ENCODE assay signal across 13 cellular contexts in the genomic region with DNA sequence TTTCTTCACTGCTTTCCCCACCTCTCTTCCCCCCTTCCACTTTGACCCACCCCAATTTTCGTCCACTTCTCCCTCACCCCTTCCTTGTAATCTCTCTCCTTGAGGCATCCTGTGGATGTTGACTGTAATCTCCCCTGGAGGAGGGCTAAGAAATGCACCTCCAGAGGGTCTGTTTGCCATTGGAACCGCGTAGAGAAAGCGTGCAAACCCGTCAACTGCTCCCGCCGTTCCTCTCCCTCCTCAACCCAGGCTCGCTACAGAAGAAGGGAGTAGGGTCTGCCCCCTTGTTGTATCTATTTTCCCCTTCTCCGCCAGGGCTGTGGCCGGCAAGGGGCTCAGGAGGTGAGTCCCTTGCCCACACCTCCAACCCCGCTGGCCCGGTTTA. TPM values are rescaled to one million over a fixed set of nuclear protein-coding genes. Genes with fewer than 3 reads are reported as not detected.
DNase-seq lines count a peak whose midpoint lies in the region; ATAC-seq, FAIRE-seq and TF ChIP-seq lines count a peak whose summit lies in the region.
"Had no signal": no experiment of that assay in that cellular context is flagged by ENCODE, and none has a peak within 500 bp of the region (broad histone marks: within the 10 kb centered on the region; RNA-seq: fewer than 3 reads in every experiment).

No MANE protein-coding gene starts in this region.

- peaks cover 0 to 7% of the 10 kb centered on the region in 2 donors for H3K36me3 Mint-ChIP-seq in naive B cell
- H3K36me3 Mint-ChIP-seq: activated naive CD8-positive, alpha-beta T cell treated with anti-CD3 and anti-CD28 coated beads for 36 hours had no signal

- 4% methylated on average over 12 of the region's 12 CpGs for WGBS in heart right ventricle, 2 donors
- WGBS in urinary bladder, result 4% methylated on average over 12 of the region's 12 CpGs

- H3K9me3 ChIP-seq in heart right ventricle (no peaks in the 10 kb centered on the region), breast epithelium (no peaks in the 10 kb centered on the region)
- H3K9me3 ChIP-seq: esophagus squamous epithelium had no signal

- H3K27me3 ChIP-seq in heart right ventricle (peaks cover 5 to 61% (median 36%) of the 10 kb centered on the region in 7 donors), breast epithelium (peaks cover 0 to 17% of the 10 kb centered on the region in 2 donors)

- TF ChIP-seq CTCF in heart right ventricle (IDR thresholded peaks at IDR 0.05), result peak in 1 of 9 donors; percentile 57
- peak in 1 of 3 donors; percentile 10 for TF ChIP-seq CTCF in breast epithelium (IDR thresholded peaks at IDR 0.05)

- H3K36me3 ChIP-seq in heart right ventricle (no peaks in the 10 kb centered on the region), breast epithelium (no peaks in the 10 kb centered on the region), urinary bladder (ENCODE audit: insufficient read depth) (no peaks in the 10 kb centered on the region)
- H3K36me3 ChIP-seq: esophagus squamous epithelium had no signal

- peak in 1 of 2 donors; percentile 6 for DNase-seq in heart right ventricle
- DNase-seq in cardiac septum (ENCODE audit: low spot score), result no peak
- no peak for DNase-seq in breast epithelium (ENCODE audit: low spot score in 2 of 2)
- DNase-seq in naive B cell, result peak; percentile 0
- no peak for DNase-seq in frontal cortex (ENCODE audit: low spot score in 2 of 2)
- DNase-seq: activated CD4-positive, alpha-beta T cell treated with anti-CD3 and anti-CD28 coated beads for 4 hours; esophagus squamous epithelium had no signal

- H3K4me3 Mint-ChIP-seq in naive B cell, result peak overlapping the region in 6 of 8 donors; percentile 28 to 88 (median 72)
- H3K4me3 Mint-ChIP-seq: activated naive CD8-positive, alpha-beta T cell treated with anti-CD3 and anti-CD28 coated beads for 36 hours had no signal

- H3K4me1 ChIP-seq in heart right ventricle (peaks cover 0 to 7% (median 0%) of the 10 kb centered on the region in 9 donors), breast epithelium (no peaks in the 10 kb centered on the region), urinary bladder (ENCODE audit: insufficient read depth) (no peaks in the 10 kb centered on the region)

- intact Hi-C loops in heart right ventricle (cut with DNase I), result loop anchor here in 2 of 10 donors (5.0 kb wide), 1 partner anchor 1015 kb away; no protein-coding TSS in a partner anchor
- intact Hi-C loops in cardiac septum (cut with DNase I), result no loop called here
- intact Hi-C loops in breast epithelium (cut with DNase I; ENCODE audit: low total_unique reads), result no loop called here

- H3K9me3 Mint-ChIP-seq in naive B cell, result peaks cover 0 to 4% (median 0%) of the 10 kb centered on the region in 7 donors
- H3K9me3 Mint-ChIP-seq: activated naive CD8-positive, alpha-beta T cell treated with anti-CD3 and anti-CD28 coated beads for 36 hours had no signal

- TF ChIP-seq POLR2A in breast epithelium (IDR thresholded peaks at IDR 0.05), result no peak

- ATAC-seq in heart right ventricle (peak in 1 of 8 donors; percentile 51), naive B cell (ENCODE audit: low read depth in 2 of 2) (no peak), HG02678 (IDR thresholded peaks at IDR 0.05; ENCODE audit: unreplicated experiment) (no peak), HG03175 (IDR thresholded peaks at IDR 0.05; ENCODE audit: unreplicated experiment) (no peak)

- H3K27ac ChIP-seq in heart right ventricle, result no peak overlapping the region
- H3K27ac ChIP-seq in breast epithelium, result no peak overlapping the region
- no peak overlapping the region for H3K27ac ChIP-seq in urinary bladder (ENCODE audit: low read depth)
- H3K27ac ChIP-seq: esophagus squamous epithelium had no signal

- H3K4me1 Mint-ChIP-seq in naive B cell, result peaks cover 6 to 16% (median 15%) of the 10 kb centered on the region in 3 donors
- H3K4me1 Mint-ChIP-seq: activated naive CD8-positive, alpha-beta T cell treated with anti-CD3 and anti-CD28 coated beads for 36 hours had no signal

- peaks cover 54 to 81% (median 74%) of the 10 kb centered on the region in 3 donors for H3K27me3 Mint-ChIP-seq in naive B cell

- H3K4me3 ChIP-seq in heart right ventricle (peak overlapping the region in 6 of 10 donors; percentile 12 to 34 (median 23)), breast epithelium (peak overlapping the region in 2 of 3 donors; percentile 33 to 61), urinary bladder (ENCODE audit: low read depth, low read length) (peak overlapping the region; percentile 9)
- H3K4me3 ChIP-seq: lung had no signal

- peak overlapping the region in 1 of 6 donors; percentile 71 for H3K27ac Mint-ChIP-seq in naive B cell
- H3K27ac Mint-ChIP-seq: activated naive CD8-positive, alpha-beta T cell treated with anti-CD3 and anti-CD28 coated beads for 36 hours had no signal

- FAIRE-seq in frontal cortex (lab: Jason Lieb, UNC), result no peak
- FAIRE-seq: RCC 7860 had no signal

RNA-seq across cellular contexts. Expression of a gene that starts 0.5 kb away (rescaled TPM):
- total RNA-seq in heart right ventricle, result not detected
- not detected for polyA plus RNA-seq in heart right ventricle
- not detected for total RNA-seq in cardiac septum
- total RNA-seq in breast epithelium, result not detected
- not detected for polyA plus RNA-seq in naive B cell (ENCODE audit: low read depth in 6 of 6)
- 0.26 TPM for total RNA-seq in urinary bladder
- not detected for polyA plus RNA-seq in urinary bladder
- total RNA-seq in frontal cortex, result under 0.01 TPM
- total RNA-seq: activated naive CD8-positive, alpha-beta T cell treated with anti-CD3 and anti-CD28 coated beads for 36 hours; esophagus squamous epithelium; lung had no signal
- polyA plus RNA-seq: lung had no signal
